Comparison of ENCODE assay signal across 8 cellular contexts in genomic region chr6:26122793-26123674, GRCh38. TPM values are rescaled to one million over a fixed set of nuclear protein-coding genes. Genes with fewer than 3 reads are reported as not detected.
DNase-seq lines count a peak whose midpoint lies in the region; ATAC-seq, FAIRE-seq and TF ChIP-seq lines count a peak whose summit lies in the region.

No MANE protein-coding gene starts in this region.

- peak overlapping the region; percentile 100 for H3K9ac ChIP-seq in Loucy (ENCODE audit: low read depth, low read length, poor library complexity, severe bottlenecking)

- peak; percentile 98 for FAIRE-seq in H54 (lab: Jason Lieb, UNC)

- no peak overlapping the region for H2AFZ ChIP-seq in Loucy (ENCODE audit: low read length)

- H3K9me3 Mint-ChIP-seq in natural killer cell, result no peaks in the 10 kb centered on the region

- peaks cover 7% of the 10 kb centered on the region for H3K36me3 Mint-ChIP-seq in natural killer cell

- H3K4me3 ChIP-seq in Loucy (ENCODE audit: low read length, poor library complexity, severe bottlenecking), result peak overlapping the region; percentile 96
- peak overlapping the region; percentile 70 for H3K4me3 ChIP-seq in RWPE2 (ENCODE audit: severe bottlenecking)
- peak overlapping the region; percentile 100 for H3K4me3 ChIP-seq in fibroblast of pulmonary artery (replicated peaks; ENCODE audit: low read depth, low read length)

- peaks cover 14% of the 10 kb centered on the region for H4K20me1 ChIP-seq in Loucy (ENCODE audit: insufficient read depth, low read length, poor library complexity, severe bottlenecking)

- H3K27me3 ChIP-seq in Loucy (ENCODE audit: insufficient read depth, low read length, poor library complexity, severe bottlenecking) (peaks cover 6% of the 10 kb centered on the region), RWPE2 (ENCODE audit: insufficient read depth, poor library complexity, severe bottlenecking) (no peaks in the 10 kb centered on the region)

- H3K27ac ChIP-seq in RWPE2 (ENCODE audit: poor library complexity, severe bottlenecking), result peak overlapping the region; percentile 92

- H3K4me1 Mint-ChIP-seq in natural killer cell, result peaks cover 42 to 52% of the 10 kb centered on the region in 2 donors

- DNase-seq in EL (peak; percentile 98), H54 (ENCODE audit: insufficient read length, low spot score) (peak; percentile 46), RWPE2 (ENCODE audit: low spot score) (peak; percentile 97), fibroblast of pulmonary artery (ENCODE audit: low read depth) (peak; percentile 99), natural killer cell (peak; percentile 75)
- DNase-seq in activated effector memory CD4-positive, alpha-beta T cell treated with Interleukin-2 at 50 U/mL for 16 hours, result peak; percentile 83
- DNase-seq in stimulated activated naive CD4-positive, alpha-beta T cell (lab: John Stamatoyannopoulos, UW), result peak; percentile 70 to 97 (median 94)

- peak overlapping the region; percentile 87 for H3K4me2 ChIP-seq in Loucy (ENCODE audit: low read depth, low read length, poor library complexity, severe bottlenecking)

- ATAC-seq in RWPE2 (ENCODE audit: low read depth) (peak; percentile 54), natural killer cell (peak; percentile 54 to 76 (median 63))

- H3K36me3 ChIP-seq in Loucy (ENCODE audit: insufficient read depth, low read length), result no peaks in the 10 kb centered on the region
- peaks cover 11% of the 10 kb centered on the region for H3K36me3 ChIP-seq in RWPE2 (ENCODE audit: low read depth)

- H3K79me2 ChIP-seq in Loucy (ENCODE audit: insufficient read depth, low read length), result peaks cover 37% of the 10 kb centered on the region

- H3K9me2 ChIP-seq in Loucy (replicated peaks; ENCODE audit: low read depth, low read length), result no peaks in the 10 kb centered on the region

- intact Hi-C loops in natural killer cell (cut with micrococcal nuclease), result loop anchor here (1.0 to 5.0 kb wide), 7 partner anchors 19 to 414 kb away; partner anchors contain the start of gene HMGN4

- H3K27ac Mint-ChIP-seq in natural killer cell, result peak overlapping the region; percentile 98 to 100

- TF ChIP-seq CTCF in Loucy (conservative IDR thresholded peaks at IDR 0.05; ENCODE audit: low read length) (no peak), RWPE2 (IDR thresholded peaks at IDR 0.05; ENCODE audit: poor library complexity, severe bottlenecking) (no peak), fibroblast of pulmonary artery (IDR thresholded peaks at IDR 0.05; ENCODE audit: low read length, missing control alignments) (no peak), natural killer cell (IDR thresholded peaks at IDR 0.05) (no peak)

- H3K4me1 ChIP-seq in Loucy (ENCODE audit: insufficient read depth, low read length, poor library complexity, severe bottlenecking) (peaks cover 42% of the 10 kb centered on the region), RWPE2 (ENCODE audit: insufficient read depth, poor library complexity, severe bottlenecking) (peaks cover 19% of the 10 kb centered on the region)

- H3K27me3 Mint-ChIP-seq in natural killer cell (ENCODE audit: low read depth in 2 of 2), result no peaks in the 10 kb centered on the region

- H3K9me3 ChIP-seq in Loucy (ENCODE audit: insufficient read depth, low read depth, low read length), result no peaks in the 10 kb centered on the region
- no peaks in the 10 kb centered on the region for H3K9me3 ChIP-seq in RWPE2 (ENCODE audit: severe bottlenecking)

- peaks cover 29% of the 10 kb centered on the region for H3F3A ChIP-seq in Loucy (ENCODE audit: low read depth)

- peak overlapping the region; percentile 99 for H3K4me3 Mint-ChIP-seq in natural killer cell

- TF ChIP-seq POLR2A in H54 (IDR thresholded peaks at IDR 0.05; ENCODE audit: low read depth, low read length), result peak; percentile 80

RNA-seq across cellular contexts. Expression of gene HFE, which starts 35.8 kb away (rescaled TPM):
- total RNA-seq in natural killer cell, result 1 to 10 TPM; 1.5 to 2.3 (median 1.8) TPM

Comparison
In these comparisons a context has a peak if more than half of its experiments do, and no peak if none do; other contexts are left out.
1. Peak in every context shown above with its lines: DNase-seq, ATAC-seq, H3K4me3 ChIP-seq and H3K27ac ChIP-seq.
2. DNase-seq: peak in every context shown above with its lines; median percentile 99 in fibroblast of pulmonary artery; 98 in EL; 97 in RWPE2; 94 in stimulated activated naive CD4-positive, alpha-beta T cell; 83 in activated effector memory CD4-positive, alpha-beta T cell treated with Interleukin-2 at 50 U/mL for 16 hours; 75 in natural killer cell; 46 in H54.